23 cellular contexts compared by ENCODE assay signal in the genomic region with DNA sequence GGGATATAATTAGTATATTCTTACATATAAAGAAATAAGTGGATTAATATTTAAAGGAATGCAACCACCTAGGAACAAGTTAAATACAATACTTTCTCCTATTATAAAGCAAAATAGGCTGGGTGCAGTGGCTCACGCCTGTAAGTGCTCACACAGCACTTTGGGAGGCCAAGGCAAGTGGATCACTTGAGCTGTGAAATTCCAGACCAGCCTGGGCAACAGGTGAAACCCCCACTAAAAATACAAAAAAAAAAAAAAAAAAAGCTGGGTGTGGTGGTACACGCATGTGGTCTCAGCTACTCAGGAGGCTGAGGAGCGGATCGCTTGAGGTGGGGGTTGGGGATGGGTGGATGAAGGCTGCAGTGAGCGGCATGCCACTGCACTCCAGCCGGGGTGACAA.
DNase-seq lines count a peak whose midpoint lies in the region; ATAC-seq and TF ChIP-seq lines count a peak whose summit lies in the region.
"Had no signal": no experiment of that assay in that cellular context is flagged by ENCODE, and none has a peak within 500 bp of the region (broad histone marks: within the 10 kb centered on the region; RNA-seq: fewer than 3 reads in every experiment).

No MANE protein-coding gene starts in this region.

- DNase-seq in endodermal cell (peak; percentile 58), mesendoderm (peak; percentile 33), HCEC 1CT (no peak)
- no peak for DNase-seq in activated CD4-positive, alpha-beta T cell treated with anti-CD3 and anti-CD28 coated beads, Interleukin-2, amount 10 ng/mL, durations not matched to agents 24 days and 14 days
- DNase-seq: 8988T; ACHN; BE2C; C1 segment of cervical spinal cord; CD4-positive, alpha-beta memory T cell; CD4-positive, CD25-positive, alpha-beta regulatory T cell; CD8-positive, alpha-beta memory T cell; COR-L47; DMS 273 treated with DMSO at 0.1 percent for 48 hours; DMS153; DMS53; DMS79; DND-41; GDM1 had no signal

- no peak overlapping the region for H3K56ac ChIP-seq in mesendoderm (ENCODE audit: low read length)

- H3K27me3 ChIP-seq in Loucy (ENCODE audit: insufficient read depth, low read length, poor library complexity, severe bottlenecking) (no peaks in the 10 kb centered on the region), endodermal cell (ENCODE audit: control insufficient read depth, insufficient read depth, low read length, poor library complexity, severe bottlenecking) (no peaks in the 10 kb centered on the region), mesendoderm (ENCODE audit: insufficient read depth, low read length, poor library complexity) (no peaks in the 10 kb centered on the region)
- H3K27me3 ChIP-seq: BE2C, BLaER1 had no signal

- H2AFZ ChIP-seq in Loucy (ENCODE audit: low read length): no peak overlapping the region

- no peak overlapping the region for H2BK5ac ChIP-seq in mesendoderm (ENCODE audit: low read length)

- no peak overlapping the region for H3K4me3 ChIP-seq in Loucy (ENCODE audit: low read length, poor library complexity, severe bottlenecking)
- no peak overlapping the region for H3K4me3 ChIP-seq in endodermal cell (ENCODE audit: low read length)
- H3K4me3 ChIP-seq in mesendoderm (ENCODE audit: low read length): no peak overlapping the region
- H3K4me3 ChIP-seq: BLaER1, GM12878 had no signal

- H3K23ac ChIP-seq in mesendoderm (ENCODE audit: low read length): no peak overlapping the region

- no peaks in the 10 kb centered on the region; the same call in 1 of the 2 replicates for H3F3A ChIP-seq in Loucy (ENCODE audit: low read depth)

- H3K4me1 ChIP-seq in Loucy (ENCODE audit: insufficient read depth, low read length, poor library complexity, severe bottlenecking): peaks cover 21% of the 10 kb centered on the region
- H3K4me1 ChIP-seq in endodermal cell (ENCODE audit: control insufficient read depth, insufficient read depth, low read length): no peaks in the 10 kb centered on the region
- H3K4me1 ChIP-seq in mesendoderm (ENCODE audit: control insufficient read depth, low read depth, low read length): peaks cover 2% of the 10 kb centered on the region
- H3K4me1 ChIP-seq: BE2C, BLaER1 had no signal

- no peak overlapping the region for H3K9ac ChIP-seq in Loucy (ENCODE audit: low read depth, low read length, poor library complexity, severe bottlenecking)
- H3K9ac ChIP-seq in endodermal cell (ENCODE audit: extremely low read depth, low read length, poor library complexity, severe bottlenecking): no peak overlapping the region
- no peak overlapping the region for H3K9ac ChIP-seq in mesendoderm (ENCODE audit: low read length)
- H3K9ac ChIP-seq: BLaER1 had no signal

- H3K27me3 Mint-ChIP-seq in endodermal cell (ENCODE audit: insufficient read depth): no peaks in the 10 kb centered on the region
- no peaks in the 10 kb centered on the region for H3K27me3 Mint-ChIP-seq in activated CD4-positive, alpha-beta T cell treated with anti-CD3 and anti-CD28 coated beads, Interleukin-2, amount 10 ng/mL, durations not matched to agents 24 days and 14 days
- H3K27me3 Mint-ChIP-seq: CD4-positive, alpha-beta memory T cell; CD4-positive, CD25-positive, alpha-beta regulatory T cell; CD8-positive, alpha-beta memory T cell had no signal

- H4K5ac ChIP-seq in mesendoderm (ENCODE audit: low read length): no peak overlapping the region

- 83 to 96% methylated on average over 3 to 5 of the region's 6 CpGs for WGBS in endodermal cell (ENCODE audit: insufficient coverage in 1 of 2, insufficient read length in 1 of 2), 2 experiments
- WGBS in mesendoderm (ENCODE audit: extremely low coverage, insufficient coverage, low lambda C conversion rate): no CpG with 5 or more reads among the region's 6 CpGs

- TF ChIP-seq CTCF in Loucy (conservative IDR thresholded peaks at IDR 0.05; ENCODE audit: low read length) (no peak), endodermal cell (conservative IDR thresholded peaks at IDR 0.05) (no peak)

- H4K8ac ChIP-seq in mesendoderm (ENCODE audit: low read depth, low read length): no peak overlapping the region

- H3K4me1 Mint-ChIP-seq in endodermal cell: peaks cover 10% of the 10 kb centered on the region
- H3K4me1 Mint-ChIP-seq in activated CD4-positive, alpha-beta T cell treated with anti-CD3 and anti-CD28 coated beads, Interleukin-2, amount 10 ng/mL, durations not matched to agents 24 days and 14 days: no peaks in the 10 kb centered on the region
- H3K4me1 Mint-ChIP-seq: CD14-positive monocyte had no signal

- H3K36me3 ChIP-seq in Loucy (ENCODE audit: insufficient read depth, low read length) (no peaks in the 10 kb centered on the region), endodermal cell (ENCODE audit: control insufficient read depth, insufficient read depth, low read length) (no peaks in the 10 kb centered on the region), mesendoderm (ENCODE audit: control insufficient read depth, insufficient read depth, low read length) (no peaks in the 10 kb centered on the region)
- H3K36me3 ChIP-seq: BE2C had no signal

- H3K79me1 ChIP-seq in mesendoderm (ENCODE audit: low read length): no peaks in the 10 kb centered on the region

- no peak overlapping the region for H2BK15ac ChIP-seq in mesendoderm (replicated peaks; ENCODE audit: low read depth)

- no peak overlapping the region for H3K18ac ChIP-seq in mesendoderm (ENCODE audit: low read length)

- no peaks in the 10 kb centered on the region for H4K20me1 ChIP-seq in Loucy (ENCODE audit: insufficient read depth, low read length, poor library complexity, severe bottlenecking)
- H4K20me1 ChIP-seq: BLaER1 had no signal

- H3K27ac Mint-ChIP-seq in endodermal cell: no peak overlapping the region
- H3K27ac Mint-ChIP-seq in activated CD4-positive, alpha-beta T cell treated with anti-CD3 and anti-CD28 coated beads, Interleukin-2, amount 10 ng/mL, durations not matched to agents 24 days and 14 days: no peak overlapping the region
- H3K27ac Mint-ChIP-seq: CD14-positive monocyte; CD4-positive, alpha-beta memory T cell; CD8-positive, alpha-beta memory T cell had no signal

- no peak for ATAC-seq in GM21786 (IDR thresholded peaks at IDR 0.05; ENCODE audit: unreplicated experiment)
- ATAC-seq: GM12878 had no signal

- H2AK5ac ChIP-seq in mesendoderm (ENCODE audit: low read length): no peak overlapping the region

- H3K36me3 Mint-ChIP-seq in endodermal cell (ENCODE audit: low read depth): peaks cover 22% of the 10 kb centered on the region
- H3K36me3 Mint-ChIP-seq in activated CD4-positive, alpha-beta T cell treated with anti-CD3 and anti-CD28 coated beads, Interleukin-2, amount 10 ng/mL, durations not matched to agents 24 days and 14 days (ENCODE audit: low read depth): no peaks in the 10 kb centered on the region

- H2BK120ac ChIP-seq in mesendoderm (ENCODE audit: low read depth, low read length): no peak overlapping the region

- peak overlapping the region; percentile 15 for H3K4me2 ChIP-seq in Loucy (ENCODE audit: low read depth, low read length, poor library complexity, severe bottlenecking)
- H3K4me2 ChIP-seq in mesendoderm (ENCODE audit: low read length): no peak overlapping the region
- H3K4me2 ChIP-seq: BLaER1 had no signal

- no peaks in the 10 kb centered on the region for H3K9me2 ChIP-seq in Loucy (replicated peaks; ENCODE audit: low read depth, low read length)

- H3K9me3 ChIP-seq in Loucy (ENCODE audit: insufficient read depth, low read depth, low read length) (no peaks in the 10 kb centered on the region), endodermal cell (ENCODE audit: control insufficient read depth, low read length) (no peaks in the 10 kb centered on the region)
- H3K9me3 ChIP-seq: BE2C had no signal

- H3K4me3 Mint-ChIP-seq in endodermal cell: no peak overlapping the region
- H3K4me3 Mint-ChIP-seq in activated CD4-positive, alpha-beta T cell treated with anti-CD3 and anti-CD28 coated beads, Interleukin-2, amount 10 ng/mL, durations not matched to agents 24 days and 14 days: no peak overlapping the region
- H3K4me3 Mint-ChIP-seq: CD14-positive monocyte; CD4-positive, alpha-beta memory T cell; CD4-positive, CD25-positive, alpha-beta regulatory T cell; CD8-positive, alpha-beta memory T cell had no signal

- intact Hi-C loops in activated CD4-positive, alpha-beta T cell treated with anti-CD3 and anti-CD28 coated beads, Interleukin-2, amount 10 ng/mL, durations not matched to agents 24 days and 14 days (cut with micrococcal nuclease): no loop called here

- peaks cover 21% of the 10 kb centered on the region for H3K9me3 Mint-ChIP-seq in endodermal cell
- H3K9me3 Mint-ChIP-seq in activated CD4-positive, alpha-beta T cell treated with anti-CD3 and anti-CD28 coated beads, Interleukin-2, amount 10 ng/mL, durations not matched to agents 24 days and 14 days: peaks cover 8% of the 10 kb centered on the region

- no peak overlapping the region for H3K4ac ChIP-seq in mesendoderm (ENCODE audit: low read depth, low read length)

- H3K79me2 ChIP-seq in Loucy (ENCODE audit: insufficient read depth, low read length): no peaks in the 10 kb centered on the region
- no peaks in the 10 kb centered on the region for H3K79me2 ChIP-seq in mesendoderm (ENCODE audit: control insufficient read depth, insufficient read depth, low read length)

- no peak overlapping the region for H3K27ac ChIP-seq in endodermal cell (ENCODE audit: low read depth, low read length)
- H3K27ac ChIP-seq in mesendoderm (ENCODE audit: low read depth, low read length): no peak overlapping the region
- H3K27ac ChIP-seq: BLaER1 had no signal

Comparison
In these comparisons a context has a peak if more than half of its experiments do, and no peak if none do; other contexts are left out.
1. DNase-seq: peak in endodermal cell (single experiment) and mesendoderm (single experiment); none in HCEC 1CT (single experiment) and activated CD4-positive, alpha-beta T cell treated with anti-CD3 and anti-CD28 coated beads, Interleukin-2, amount 10 ng/mL, durations not matched to agents 24 days and 14 days (single experiment).